13 cellular contexts compared by ENCODE assay signal in genomic region chr2:226782092-226782713, GRCh38. TPM values are rescaled to one million over a fixed set of nuclear protein-coding genes. Genes with fewer than 3 reads are reported as not detected.
DNase-seq lines count a peak whose midpoint lies in the region; ATAC-seq and TF ChIP-seq lines count a peak whose summit lies in the region.
"Had no signal": no experiment of that assay in that cellular context is flagged by ENCODE, and none has a peak within 500 bp of the region (broad histone marks: within the 10 kb centered on the region; RNA-seq: fewer than 3 reads in every experiment).

No MANE protein-coding gene starts in this region.

- ATAC-seq in activated naive CD8-positive, alpha-beta T cell treated with anti-CD3 and anti-CD28 coated beads, Interleukin-2, amount 50 U/mL, for 24 hours, result no peak
- ATAC-seq in lung (ENCODE audit: insufficient read depth, low FRiP score) (no peak), thoracic aorta (ENCODE audit: insufficient number of reproducible peaks, low FRiP score, low read depth) (no peak)
- no peak for ATAC-seq in CD8-positive, alpha-beta T cell
- ATAC-seq: upper lobe of right lung had no signal

- CTCF ChIA-PET in CD8-positive, alpha-beta T cell (lab: Charles Lee), result interaction anchor here (1.3 kb wide), 1 partner anchor 9 kb away, joined by 3 read pairs; no protein-coding TSS in a partner anchor

- H3K36me3 Mint-ChIP-seq in activated naive CD8-positive, alpha-beta T cell treated with anti-CD3 and anti-CD28 coated beads, Interleukin-2, amount 50 U/mL, for 24 hours (ENCODE audit: low read depth), result peaks cover 7% of the 10 kb centered on the region
- peaks cover 14% of the 10 kb centered on the region for H3K36me3 Mint-ChIP-seq in activated naive CD8-positive, alpha-beta T cell treated with anti-CD3 and anti-CD28 coated beads for 36 hours
- peaks cover 8% of the 10 kb centered on the region for H3K36me3 Mint-ChIP-seq in chondrocyte (ENCODE audit: low read depth)
- H3K36me3 Mint-ChIP-seq in CD8-positive, alpha-beta T cell, result peaks cover 3% of the 10 kb centered on the region

- H3K4me3 ChIP-seq in lung, result no peak overlapping the region
- H3K4me3 ChIP-seq in thoracic aorta, result no peak overlapping the region
- no peak overlapping the region for H3K4me3 ChIP-seq in CD8-positive, alpha-beta T cell (ENCODE audit: low read depth, low read length)
- H3K4me3 ChIP-seq in MG63, result no peak overlapping the region
- H3K4me3 ChIP-seq: right lobe of liver, upper lobe of right lung had no signal

- POLR2A ChIA-PET in CD8-positive, alpha-beta T cell (lab: Charles Lee), result no interaction called here

- H3K4me3 Mint-ChIP-seq in activated naive CD8-positive, alpha-beta T cell treated with anti-CD3 and anti-CD28 coated beads, Interleukin-2, amount 50 U/mL, for 24 hours, result no peak overlapping the region
- no peak overlapping the region for H3K4me3 Mint-ChIP-seq in activated naive CD8-positive, alpha-beta T cell treated with anti-CD3 and anti-CD28 coated beads for 36 hours
- H3K4me3 Mint-ChIP-seq in chondrocyte (ENCODE audit: unreplicated experiment), result no peak overlapping the region
- no peak overlapping the region for H3K4me3 Mint-ChIP-seq in CD8-positive, alpha-beta T cell
- H3K4me3 Mint-ChIP-seq: activated naive CD8-positive, alpha-beta T cell had no signal

- H3K27me3 Mint-ChIP-seq in activated naive CD8-positive, alpha-beta T cell treated with anti-CD3 and anti-CD28 coated beads, Interleukin-2, amount 50 U/mL, for 24 hours, result no peaks in the 10 kb centered on the region
- H3K27me3 Mint-ChIP-seq in activated naive CD8-positive, alpha-beta T cell treated with anti-CD3 and anti-CD28 coated beads for 36 hours, result no peaks in the 10 kb centered on the region
- no peaks in the 10 kb centered on the region for H3K27me3 Mint-ChIP-seq in chondrocyte (ENCODE audit: low read depth)
- no peaks in the 10 kb centered on the region for H3K27me3 Mint-ChIP-seq in CD8-positive, alpha-beta T cell (ENCODE audit: low read depth)
- H3K27me3 Mint-ChIP-seq: activated naive CD8-positive, alpha-beta T cell had no signal

- H3K27me3 ChIP-seq in lung (ENCODE audit: control insufficient read depth, insufficient read depth) (no peaks in the 10 kb centered on the region), thoracic aorta (replicated peaks; ENCODE audit: insufficient read depth) (no peaks in the 10 kb centered on the region), MG63 (no peaks in the 10 kb centered on the region)
- no peaks in the 10 kb centered on the region for H3K27me3 ChIP-seq in CD8-positive, alpha-beta T cell (ENCODE audit: insufficient read depth, low read length)
- H3K27me3 ChIP-seq: right lobe of liver, upper lobe of right lung had no signal

- no peaks in the 10 kb centered on the region for H3K36me3 ChIP-seq in lung (ENCODE audit: control insufficient read depth in 2 of 2, insufficient read depth in 2 of 2, low read length in 2 of 2)
- no peaks in the 10 kb centered on the region for H3K36me3 ChIP-seq in thoracic aorta
- no peaks in the 10 kb centered on the region for H3K36me3 ChIP-seq in CD8-positive, alpha-beta T cell (ENCODE audit: insufficient read depth, low read length)
- peaks cover 43% of the 10 kb centered on the region for H3K36me3 ChIP-seq in MG63
- H3K36me3 ChIP-seq: upper lobe of right lung had no signal

- H3K4me1 Mint-ChIP-seq in activated naive CD8-positive, alpha-beta T cell treated with anti-CD3 and anti-CD28 coated beads, Interleukin-2, amount 50 U/mL, for 24 hours, result peaks cover 30% of the 10 kb centered on the region
- H3K4me1 Mint-ChIP-seq in activated naive CD8-positive, alpha-beta T cell treated with anti-CD3 and anti-CD28 coated beads for 36 hours, result peaks cover 4% of the 10 kb centered on the region
- peaks cover 31% of the 10 kb centered on the region for H3K4me1 Mint-ChIP-seq in chondrocyte (ENCODE audit: low read depth)
- peaks cover 2% of the 10 kb centered on the region for H3K4me1 Mint-ChIP-seq in CD8-positive, alpha-beta T cell (ENCODE audit: low read depth)

- TF ChIP-seq CTCF in chondrocyte (IDR thresholded peaks at IDR 0.05), result no peak
- TF ChIP-seq CTCF in lung (IDR thresholded peaks at IDR 0.05; ENCODE audit: control extremely low read depth, extremely low read depth), result no peak
- TF ChIP-seq CTCF in thoracic aorta (IDR thresholded peaks at IDR 0.05), result no peak
- TF ChIP-seq CTCF in CD8-positive, alpha-beta T cell (IDR thresholded peaks at IDR 0.05), result no peak

- WGBS in lung, 2 donors, result 65 to 71% methylated on average over 5 of the region's 5 CpGs

- intact Hi-C loops in CD8-positive, alpha-beta T cell (cut with DNase I, micrococcal nuclease), result no loop called here

- DNase-seq in activated naive CD8-positive, alpha-beta T cell treated with anti-CD3 and anti-CD28 coated beads, Interleukin-2, amount 50 U/mL, for 24 hours, result no peak
- DNase-seq in activated naive CD8-positive, alpha-beta T cell treated with anti-CD3 and anti-CD28 coated beads for 36 hours, result no peak
- no peak for DNase-seq in chondrocyte (ENCODE audit: low spot score)
- DNase-seq in lung (ENCODE audit: low spot score), result no peak
- no peak for DNase-seq in thoracic aorta (ENCODE audit: low spot score)
- no peak for DNase-seq in CD8-positive, alpha-beta T cell
- no peak for DNase-seq in HPDE6-E6E7 (ENCODE audit: extremely low spot score)
- DNase-seq in MG63, result no peak
- DNase-seq: NCI-H510A treated with DMSO at 0.1 percent for 48 hours, right lobe of liver, SHP77, upper lobe of right lung had no signal

- peak overlapping the region; percentile 3 to 15 for H3K27ac ChIP-seq in lung (ENCODE audit: low read depth in 1 of 2, low read length in 1 of 2)
- H3K27ac ChIP-seq in thoracic aorta, result peak overlapping the region; percentile 39 to 43
- no peak overlapping the region for H3K27ac ChIP-seq in CD8-positive, alpha-beta T cell (ENCODE audit: low read depth, low read length)
- H3K27ac ChIP-seq: right lobe of liver, upper lobe of right lung had no signal

- peaks cover 0 to 3% of the 10 kb centered on the region in 2 donors for H3K9me3 ChIP-seq in lung (ENCODE audit: control insufficient read depth in 2 of 2, insufficient read depth in 1 of 2, low read length in 1 of 2)
- H3K9me3 ChIP-seq in thoracic aorta, result no peaks in the 10 kb centered on the region
- no peaks in the 10 kb centered on the region for H3K9me3 ChIP-seq in CD8-positive, alpha-beta T cell (ENCODE audit: low read length)
- no peaks in the 10 kb centered on the region for H3K9me3 ChIP-seq in MG63
- H3K9me3 ChIP-seq: right lobe of liver, upper lobe of right lung had no signal

- peaks cover 4% of the 10 kb centered on the region for H3K9me3 Mint-ChIP-seq in activated naive CD8-positive, alpha-beta T cell treated with anti-CD3 and anti-CD28 coated beads, Interleukin-2, amount 50 U/mL, for 24 hours
- H3K9me3 Mint-ChIP-seq in activated naive CD8-positive, alpha-beta T cell treated with anti-CD3 and anti-CD28 coated beads for 36 hours, result peaks cover 3% of the 10 kb centered on the region
- H3K9me3 Mint-ChIP-seq in chondrocyte (ENCODE audit: low read depth), result no peaks in the 10 kb centered on the region
- H3K9me3 Mint-ChIP-seq in CD8-positive, alpha-beta T cell, result no peaks in the 10 kb centered on the region

- H3K27ac Mint-ChIP-seq in activated naive CD8-positive, alpha-beta T cell treated with anti-CD3 and anti-CD28 coated beads, Interleukin-2, amount 50 U/mL, for 24 hours, result peak overlapping the region; percentile 14
- no peak overlapping the region for H3K27ac Mint-ChIP-seq in activated naive CD8-positive, alpha-beta T cell treated with anti-CD3 and anti-CD28 coated beads for 36 hours
- H3K27ac Mint-ChIP-seq in chondrocyte (ENCODE audit: unreplicated experiment), result peak overlapping the region; percentile 71
- H3K27ac Mint-ChIP-seq in CD8-positive, alpha-beta T cell, result no peak overlapping the region
- H3K27ac Mint-ChIP-seq: activated naive CD8-positive, alpha-beta T cell had no signal

- H3K4me1 ChIP-seq in lung (ENCODE audit: control insufficient read depth in 2 of 2, insufficient read depth in 2 of 2, low read length in 2 of 2) (peaks cover 7 to 21% of the 10 kb centered on the region in 2 donors), thoracic aorta (ENCODE audit: control insufficient read depth in 1 of 2, low read depth in 2 of 2) (peaks cover 14 to 36% of the 10 kb centered on the region in 2 donors)
- H3K4me1 ChIP-seq in CD8-positive, alpha-beta T cell (ENCODE audit: insufficient read depth, low read length), result no peaks in the 10 kb centered on the region
- H3K4me1 ChIP-seq: right lobe of liver, upper lobe of right lung had no signal

RNA-seq across cellular contexts. Expression of gene IRS1, which starts 17.4 kb away (rescaled TPM):
- 1 to 10 TPM; 4.4 to 5.1 TPM for total RNA-seq in activated naive CD8-positive, alpha-beta T cell treated with anti-CD3 and anti-CD28 coated beads for 36 hours
- total RNA-seq in chondrocyte, result 5.8 to 12.4 TPM (median 12.0 TPM) in 3 replicates
- 10 to 100 TPM; 10.9 to 36.7 TPM for total RNA-seq in lung
- polyA plus RNA-seq in lung, result 1 to 10 TPM; 3.1 to 4.9 TPM
- 10 to 100 TPM; 18.8 to 23.1 TPM for total RNA-seq in thoracic aorta
- 1 to 10 TPM; 5.6 to 5.9 TPM for total RNA-seq in CD8-positive, alpha-beta T cell
- total RNA-seq in MG63 (2014; rRNA removed; shearing (Covaris generic); ENCODE audit: low replicate concordance), result 5.1 and 5.6 TPM in 2 replicates

RNA-seq across cellular contexts. Expression of gene RHBDD1, which starts 53.7 kb away (rescaled TPM):
- 10 to 100 TPM; 29.1 to 35.0 TPM for total RNA-seq in activated naive CD8-positive, alpha-beta T cell treated with anti-CD3 and anti-CD28 coated beads for 36 hours
- 28.8 to 33.6 TPM (median 30.0 TPM) in 3 replicates for total RNA-seq in chondrocyte
- total RNA-seq in lung, result 10 to 100 TPM; 40.3 to 66.4 TPM
- polyA plus RNA-seq in lung, result 1 to 10 TPM; 4.8 to 9.1 TPM
- 10 to 100 TPM; 10.2 to 17.3 TPM for total RNA-seq in thoracic aorta
- 10 to 100 TPM; 29.7 to 30.9 TPM for total RNA-seq in CD8-positive, alpha-beta T cell
- 5.1 and 19.6 TPM in 2 replicates for total RNA-seq in MG63 (2014; rRNA removed; shearing (Covaris generic); ENCODE audit: low replicate concordance)

Comparison
In these comparisons a context has a peak if more than half of its experiments do, and no peak if none do; other contexts are left out.
1. H3K27ac Mint-ChIP-seq: peak in activated naive CD8-positive, alpha-beta T cell treated with anti-CD3 and anti-CD28 coated beads, Interleukin-2, amount 50 U/mL, for 24 hours (single experiment) and chondrocyte (single experiment); none in activated naive CD8-positive, alpha-beta T cell treated with anti-CD3 and anti-CD28 coated beads for 36 hours (single experiment) and CD8-positive, alpha-beta T cell (single experiment).